8 cellular contexts compared by ENCODE assay signal in genomic region chr5:66987949-66988838, GRCh38.
A peak's percentile ranks its signal among the peaks of the same experiment; 100 is the strongest.
DNase-seq lines count a peak whose midpoint lies in the region; ATAC-seq, FAIRE-seq and TF ChIP-seq lines count a peak whose summit lies in the region.

No MANE protein-coding gene starts in this region.

- H3K36me3 Mint-ChIP-seq in naive thymus-derived CD4-positive, alpha-beta T cell, result no peaks in the 10 kb centered on the region

- no peak overlapping the region for H2BK15ac ChIP-seq in H1 (ENCODE audit: low read length)

- WGBS in H1 (ENCODE audit: extremely low coverage in 1 of 2, insufficient coverage in 1 of 2, insufficient read length in 1 of 2, insufficient replicate concordance in 2 of 2, low coverage in 1 of 2, low lambda C conversion rate in 2 of 2, missing lambda C conversion rate in 1 of 2), 2 experiments, result 36% methylated on average over 3 of the region's 3 CpGs; no CpG with 5 or more reads in 1 of the 2 experiments

- no peaks in the 10 kb centered on the region for H3K23me2 ChIP-seq in H1 (ENCODE audit: low read depth, low read length)

- no peaks in the 10 kb centered on the region for H4K20me1 ChIP-seq in PC-9 (ENCODE audit: insufficient read depth)
- H4K20me1 ChIP-seq in H1 (replicated peaks in 1 of 2; ENCODE audit: control insufficient read depth in 1 of 2, insufficient read depth in 2 of 2, low read length in 2 of 2), result no peaks in the 10 kb centered on the region

- no peak overlapping the region for H2BK120ac ChIP-seq in H1 (replicated peaks; ENCODE audit: low read depth, low read length)

- FAIRE-seq in H1 (lab: Jason Lieb, UNC), result no peak

- H2AK5ac ChIP-seq in H1 (ENCODE audit: low read depth, low read length), result no peak overlapping the region

- H3K9me3 ChIP-seq in PC-9 (ENCODE audit: insufficient read depth, low read depth) (0 out of 2 replicates have a peak, but pooled peaks cover 2% of the 10 kb centered on the region), H1 (ENCODE audit: insufficient read depth in 2 of 2, low read depth in 1 of 2, low read length in 1 of 2) (no peaks in the 10 kb centered on the region)
- no peaks in the 10 kb centered on the region for H3K9me3 ChIP-seq in naive thymus-derived CD4-positive, alpha-beta T cell (ENCODE audit: control insufficient read depth in 2 of 3, low read length in 3 of 3)

- H3K36me3 ChIP-seq in PC-9 (ENCODE audit: low read depth) (no peaks in the 10 kb centered on the region), H1 (ENCODE audit: control insufficient read depth in 2 of 4, insufficient read depth in 4 of 4, low read length in 3 of 4) (no peaks in the 10 kb centered on the region)
- H3K36me3 ChIP-seq in naive thymus-derived CD4-positive, alpha-beta T cell (ENCODE audit: control insufficient read depth in 2 of 3, insufficient read depth in 3 of 3, low read length in 3 of 3), result no peaks in the 10 kb centered on the region

- intact Hi-C loops in PC-9 (cut with micrococcal nuclease; ENCODE audit: unreplicated experiment), result loop anchor here (5.0 kb wide), 1 partner anchor 164 kb away; no protein-coding TSS in a partner anchor
- intact Hi-C loops in naive thymus-derived CD4-positive, alpha-beta T cell (cut with micrococcal nuclease), result loop anchor here (1.0 to 5.0 kb wide), 6 partner anchors 16 to 221 kb away; no protein-coding TSS in a partner anchor

- no peak overlapping the region for H3K9ac ChIP-seq in H1 (replicated peaks in 1 of 4; ENCODE audit: extremely low read depth in 1 of 4, low read depth in 3 of 4, low read length in 3 of 4)

- H2BK5ac ChIP-seq in H1 (ENCODE audit: low read depth, low read length), result no peak overlapping the region

- H3K56ac ChIP-seq in H1 (replicated peaks; ENCODE audit: insufficient read length, low read depth, low read length), result no peak overlapping the region

- no peak overlapping the region for H3K4me3 ChIP-seq in PC-9
- no peak overlapping the region for H3K4me3 ChIP-seq in H1 (ENCODE audit: extremely low read depth in 1 of 4, insufficient read depth in 2 of 4, low read depth in 3 of 4, low read length in 4 of 4)
- no peak overlapping the region for H3K4me3 ChIP-seq in naive thymus-derived CD4-positive, alpha-beta T cell (ENCODE audit: low read length)

- H3K14ac ChIP-seq in H1 (ENCODE audit: insufficient read length), result no peak overlapping the region

- no peak overlapping the region for H3K4me2 ChIP-seq in PC-9
- no peak overlapping the region for H3K4me2 ChIP-seq in H1 (ENCODE audit: insufficient read depth in 1 of 2, low read depth in 2 of 2, low read length in 2 of 2)

- H3K27ac Mint-ChIP-seq in naive thymus-derived CD4-positive, alpha-beta T cell, result no peak overlapping the region

- no peak overlapping the region for H3K23ac ChIP-seq in H1 (ENCODE audit: insufficient read length)

- H3K4me3 Mint-ChIP-seq in naive thymus-derived CD4-positive, alpha-beta T cell, result no peak overlapping the region

- DNase-seq in NOMO-1 treated with DMSO at 0.1 percent for 48 hours (lab: John Stamatoyannopoulos, UW; ENCODE audit: unreplicated experiment), result peak; percentile 64
- no peak for DNase-seq in NOMO-1 treated with dmso at 0.1 percent for 144 hours (lab: John Stamatoyannopoulos, UW; ENCODE audit: unreplicated experiment)
- DNase-seq in PC-9, result no peak
- DNase-seq in H1 (ENCODE audit: low read depth in 1 of 2, low spot score in 2 of 2), result no peak
- DNase-seq in naive thymus-derived CD4-positive, alpha-beta T cell, result peak in 6 of 9 donors; percentile 15 to 52 (median 40)
- no peak for DNase-seq in GOT3 (lab: John Stamatoyannopoulos, UW)

- no peak overlapping the region for H2BK12ac ChIP-seq in H1 (ENCODE audit: low read depth, low read length)

- H3F3A ChIP-seq in PC-9 (ENCODE audit: insufficient read depth, low read depth), result no peaks in the 10 kb centered on the region

- peaks cover 0 to 11% (median 0%) of the 10 kb centered on the region in 5 donors for H3K27me3 Mint-ChIP-seq in naive thymus-derived CD4-positive, alpha-beta T cell

- H3K18ac ChIP-seq in H1 (ENCODE audit: extremely low read depth, low read length), result no peak overlapping the region

- BruUV-seq in PC-9 (replicated peaks; lab: Mats Ljungman, UMichigan), result no TSS peak

- H3K9me2 ChIP-seq in PC-9 (ENCODE audit: insufficient read depth), result no peaks in the 10 kb centered on the region

- ATAC-seq in HG02798 (IDR thresholded peaks at IDR 0.05; ENCODE audit: poor library complexity, unreplicated experiment), result peak; percentile 61
- peak; percentile 80 for ATAC-seq in naive thymus-derived CD4-positive, alpha-beta T cell
- no peak for ATAC-seq in HG03108 (IDR thresholded peaks at IDR 0.05; ENCODE audit: unreplicated experiment)

- no peak overlapping the region for H4K5ac ChIP-seq in H1 (ENCODE audit: insufficient read length, low read depth, low read length)

- H3K27me3 ChIP-seq in PC-9 (ENCODE audit: insufficient read depth, low read depth) (no peaks in the 10 kb centered on the region), H1 (replicated peaks in 1 of 4; ENCODE audit: control insufficient read depth in 3 of 4, extremely low read depth in 1 of 4, insufficient read depth in 3 of 4, low read length in 3 of 4) (no peaks in the 10 kb centered on the region)
- no peaks in the 10 kb centered on the region for H3K27me3 ChIP-seq in naive thymus-derived CD4-positive, alpha-beta T cell (ENCODE audit: control insufficient read depth in 2 of 2, insufficient read depth in 2 of 2, low read length in 2 of 2)

- POLR2A ChIA-PET in PC-9 (lab: Charles Lee; ENCODE audit: unreplicated experiment), result no interaction called here
- POLR2A ChIA-PET in H1 (lab: Charles Lee; ENCODE audit: partially characterized antibody), result interaction anchor here (0.6 to 1.9 kb wide), 3 partner anchors 10 to 39 kb away, joined by 3 to 5 read pairs (median 4); no protein-coding TSS in a partner anchor
- POLR2A ChIA-PET in naive thymus-derived CD4-positive, alpha-beta T cell (lab: Charles Lee), result interaction anchor here (1.0 to 1.5 kb wide), 2 partner anchors 10 to 16 kb away, joined by 4 to 6 read pairs; no protein-coding TSS in a partner anchor

- no peak for TF ChIP-seq EP300 in H1 (IDR thresholded peaks at IDR 0.05; ENCODE audit: borderline replicate concordance in 1 of 2, low read depth in 2 of 2, low read length in 2 of 2)

- H3K27ac ChIP-seq in PC-9 (no peak overlapping the region), H1 (ENCODE audit: low read depth, low read length) (no peak overlapping the region)
- H3K27ac ChIP-seq in naive thymus-derived CD4-positive, alpha-beta T cell (ENCODE audit: low read depth, low read length), result no peak overlapping the region

- CTCF ChIA-PET in PC-9 (lab: Charles Lee) (no interaction called here), H1 (lab: Charles Lee; ENCODE audit: partially characterized antibody) (interaction anchor here (0.6 to 6.6 kb wide), 25 partner anchors 8 to 1709 kb away, joined by 3 to 34 read pairs (median 5); no protein-coding TSS in a partner anchor)
- CTCF ChIA-PET in naive thymus-derived CD4-positive, alpha-beta T cell (lab: Charles Lee), result interaction anchor here (0.7 to 2.1 kb wide), 12 partner anchors 10 to 261 kb away, joined by 3 to 9 read pairs (median 4); no protein-coding TSS in a partner anchor

- H3K4me1 Mint-ChIP-seq in naive thymus-derived CD4-positive, alpha-beta T cell, result peaks cover 0 to 17% (median 5%) of the 10 kb centered on the region in 7 donors

- TF ChIP-seq POLR2A in H1 (IDR thresholded peaks at IDR 0.05; ENCODE audit: control extremely low read depth in 1 of 2, low read depth in 2 of 2, low read length in 2 of 2), result no peak

- peak; percentile 55 to 62 for TF ChIP-seq RAD21 in H1 (IDR thresholded peaks at IDR 0.05 in 1 of 2, conservative IDR thresholded peaks at IDR 0.05 in 1 of 2; ENCODE audit: low read depth in 2 of 2, low read length in 2 of 2)

- no peak overlapping the region for H4K8ac ChIP-seq in H1 (ENCODE audit: extremely low read depth, insufficient read depth, low read length)

- H3K79me1 ChIP-seq in H1 (ENCODE audit: low read depth, low read length), result no peaks in the 10 kb centered on the region

- no peak overlapping the region for H4K91ac ChIP-seq in H1 (replicated peaks; ENCODE audit: insufficient read length, low read length)

- no peak overlapping the region for H2BK20ac ChIP-seq in H1 (ENCODE audit: low read length)

- H3K4me1 ChIP-seq in PC-9 (replicated peaks; ENCODE audit: insufficient read depth) (peaks cover 21% of the 10 kb centered on the region), H1 (replicated peaks in 1 of 4; ENCODE audit: control insufficient read depth in 3 of 4, insufficient read depth in 4 of 4, low read length in 3 of 4) (peaks cover 0 to 4% (median 2%) of the 10 kb centered on the region in 4 experiments; a peak in 4 of 7 replicates)
- H3K4me1 ChIP-seq in naive thymus-derived CD4-positive, alpha-beta T cell (ENCODE audit: control insufficient read depth in 2 of 2, insufficient read depth in 2 of 2, low read length in 2 of 2), result no peaks in the 10 kb centered on the region

- no peaks in the 10 kb centered on the region for H3K9me3 Mint-ChIP-seq in naive thymus-derived CD4-positive, alpha-beta T cell

- H2AFZ ChIP-seq in PC-9 (no peak overlapping the region), H1 (ENCODE audit: low read length) (no peak overlapping the region)

- H3K79me2 ChIP-seq in PC-9 (ENCODE audit: low read depth) (no peaks in the 10 kb centered on the region), H1 (ENCODE audit: control insufficient read depth in 1 of 2, insufficient read depth in 2 of 2, low read length in 2 of 2) (no peaks in the 10 kb centered on the region)

- TF ChIP-seq CTCF in PC-9 (conservative IDR thresholded peaks at IDR 0.05) (peak; percentile 89), H1 (IDR thresholded peaks at IDR 0.05; ENCODE audit: control extremely low read depth in 1 of 3, insufficient read depth in 1 of 3, low read depth in 1 of 3, low read length in 3 of 3) (peak in 2 of 3 experiments; percentile 30 to 64; a peak in 2 of 4 replicates)

- no peak overlapping the region for H3K4ac ChIP-seq in H1 (replicated peaks; ENCODE audit: insufficient read length, low read depth, low read length)

TF ChIP-seq in H1, 55 proteins besides CTCF, POLR2A, EP300 and RAD21:
- 0 out of 4 replicates have a peak, but pooled peaks of 1 of the 2 experiments have one; percentile 56 for TF ChIP-seq SIN3A (conservative IDR thresholded peaks at IDR 0.05 in 1 of 2, IDR thresholded peaks at IDR 0.05 in 1 of 2; ENCODE audit: low read depth in 1 of 2, low read length in 2 of 2)
- no peak for TF ChIP-seq JUN (IDR thresholded peaks at IDR 0.05; ENCODE audit: low read depth, low read length)
TF ChIP-seq in H1: peak in this region for 1.

Comparison
In these comparisons a context has a peak if more than half of its experiments do, and no peak if none do; other contexts are left out.
1. DNase-seq: peak in NOMO-1 treated with DMSO at 0.1 percent for 48 hours (single experiment) and naive thymus-derived CD4-positive, alpha-beta T cell (6 of 9); none in NOMO-1 treated with dmso at 0.1 percent for 144 hours (single experiment), PC-9 (0 of 2), H1 (0 of 2) and GOT3 (single experiment).